7 cellular contexts compared by ENCODE assay signal in genomic region chrX:142505839-142506238, GRCh38.
"Had no signal": no experiment of that assay in that cellular context is flagged by ENCODE, and none has a peak within 500 bp of the region (broad histone marks: within the 10 kb centered on the region; RNA-seq: fewer than 3 reads in every experiment).

No MANE protein-coding gene starts in this region.

- FAIRE-seq: HepG2, HTR-8/SVneo, K562 had no signal

- H3K36me3 Mint-ChIP-seq: IgD-negative memory B cell had no signal

- H3K4me3 Mint-ChIP-seq: IgD-negative memory B cell had no signal

- DNase-seq: IMR-90, KBM-7 had no signal

- H3K4me1 Mint-ChIP-seq: IgD-negative memory B cell had no signal

- H3K27ac ChIP-seq: HL-60 had no signal

- H3K27ac Mint-ChIP-seq: IgD-negative memory B cell had no signal

- H3K27me3 Mint-ChIP-seq: IgD-negative memory B cell had no signal

- H3K4me3 ChIP-seq: K562 had no signal
